Comparison of ENCODE assay signal across 24 cellular contexts in genomic region chr10:131804551-131805295, GRCh38.
"Had no signal": no experiment of that assay in that cellular context is flagged by ENCODE, and none has a peak within 500 bp of the region (broad histone marks: within the 10 kb centered on the region; RNA-seq: fewer than 3 reads in every experiment).

No MANE protein-coding gene starts in this region.

- H3K4me3 Mint-ChIP-seq: activated B cell treated with CpG ODN at 0.5 μM for 24 hours; activated CD4-positive, alpha-beta T cell treated with anti-CD3 and anti-CD28 coated beads for 36 hours; activated naive CD8-positive, alpha-beta T cell; activated T-cell treated with anti-CD3 and anti-CD28 coated beads, Interleukin-2, amount 50 U/mL, for 24 hours; central memory CD8-positive, alpha-beta T cell; mesothelial cell of epicardium; naive thymus-derived CD8-positive, alpha-beta T cell; neural progenitor cell; stimulated activated naive CD8-positive, alpha-beta T cell treated with anti-CD3 and anti-CD28 coated beads, Interleukin-15, Interleukin-2, amounts not matched to agents 100 ng/mL and 50 ng/mL, for 24 hours had no signal

- H3K27ac ChIP-seq: adrenal gland, ascending aorta, brain microvascular endothelial cell, foreskin keratinocyte, left lung, neural progenitor cell, prostate gland, tibial artery had no signal

- H3K27ac Mint-ChIP-seq: activated B cell treated with CpG ODN at 0.5 μM for 24 hours; activated CD4-positive, alpha-beta T cell treated with anti-CD3 and anti-CD28 coated beads for 36 hours; activated naive CD8-positive, alpha-beta T cell; activated T-cell treated with anti-CD3 and anti-CD28 coated beads, Interleukin-2, amount 50 U/mL, for 24 hours; activated T-helper 2 cell treated with anti-CD3 and anti-CD28 coated beads, Interferon-gamma antibody, Interleukin-2, Interleukin-4, amounts not matched to agents 10 μg/mL and 5 μg/mL and 100 μg/mL, durations not matched to agents 14 hours and 24 hours and 36 hours; mesothelial cell of epicardium; neural progenitor cell; stimulated activated naive CD8-positive, alpha-beta T cell treated with anti-CD3 and anti-CD28 coated beads, Interleukin-15, Interleukin-2, amounts not matched to agents 100 ng/mL and 50 ng/mL, for 24 hours had no signal

- H3K4me3 ChIP-seq: adrenal gland, ascending aorta, left lung, neural progenitor cell, prostate gland, tibial artery had no signal

- H3K4me1 Mint-ChIP-seq: activated B cell treated with CpG ODN at 0.5 μM for 24 hours; activated CD4-positive, alpha-beta T cell treated with anti-CD3 and anti-CD28 coated beads for 36 hours; central memory CD8-positive, alpha-beta T cell had no signal

- H3K36me3 Mint-ChIP-seq: mesothelial cell of epicardium, neural progenitor cell had no signal

- H3K36me3 ChIP-seq: adrenal gland, ascending aorta, brain microvascular endothelial cell, left lung, neural progenitor cell, prostate gland, tibial artery had no signal

- ATAC-seq: activated CD4-positive, alpha-beta T cell treated with anti-CD3 and anti-CD28 coated beads for 36 hours; foreskin keratinocyte; left lung had no signal

- H3K4me1 ChIP-seq: adrenal gland, ascending aorta, foreskin keratinocyte, left lung, prostate gland, tibial artery had no signal

- H3K27me3 Mint-ChIP-seq: activated B cell treated with CpG ODN at 0.5 μM for 24 hours had no signal

- DNase-seq: activated B cell treated with CpG ODN at 0.5 μM for 24 hours; activated CD4-positive, alpha-beta T cell treated with anti-CD3 and anti-CD28 coated beads for 36 hours; activated CD4-positive, alpha-beta T cell treated with anti-CD3 and anti-CD28 coated beads, Interleukin-2, amount 50 U/mL, for 4 hours; activated naive CD4-positive, alpha-beta T cell; activated T-cell treated with anti-CD3 and anti-CD28 coated beads, Interleukin-2, amount 50 U/mL, for 24 hours; brain microvascular endothelial cell; cortex of kidney; erythroblast; foreskin keratinocyte; left lung; stimulated activated CD4-positive, alpha-beta T cell treated with anti-CD3 and anti-CD28 coated beads, Interleukin-12 subunit alpha, Interleukin-12 subunit beta, amount 100 ng/mL, for 4 hours; stimulated activated CD4-positive, alpha-beta T cell treated with anti-CD3 and anti-CD28 coated beads, Interleukin-1b, Interleukin-23, amount 100 ng/mL, for 48 hours; T-helper 1 cell; tibial artery had no signal

- H3K9me3 ChIP-seq: adrenal gland, prostate gland had no signal

- H3K27me3 ChIP-seq: adrenal gland, ascending aorta, brain microvascular endothelial cell, foreskin keratinocyte, neural progenitor cell had no signal
